8 cellular contexts compared by ENCODE assay signal in genomic region chr1:65525297-65526048, GRCh38.
DNase-seq lines count a peak whose midpoint lies in the region; ATAC-seq and TF ChIP-seq lines count a peak whose summit lies in the region.

No MANE protein-coding gene starts in this region.

- no peaks in the 10 kb centered on the region for H3K36me3 Mint-ChIP-seq in nephron progenitor cell (ENCODE audit: low read depth)

- TF ChIP-seq CTCF in A673 (conservative IDR thresholded peaks at IDR 0.05; ENCODE audit: low read depth, low read length), result no peak
- TF ChIP-seq CTCF in esophagus muscularis mucosa (IDR thresholded peaks at IDR 0.05), result no peak
- TF ChIP-seq CTCF in nephron progenitor cell (IDR thresholded peaks at IDR 0.05), result no peak
- TF ChIP-seq CTCF in MM.1S (IDR thresholded peaks at IDR 0.05; ENCODE audit: low read length), result no peak

- no peak overlapping the region for H3K4me2 ChIP-seq in MM.1S (ENCODE audit: low read depth, low read length)

- H3K27me3 Mint-ChIP-seq in nephron progenitor cell (ENCODE audit: low read depth, poor library complexity), result peaks cover 58% of the 10 kb centered on the region

- no peaks in the 10 kb centered on the region for H3F3A ChIP-seq in MM.1S (ENCODE audit: insufficient read depth, low read length)

- H3K27ac Mint-ChIP-seq in nephron progenitor cell, result no peak overlapping the region

- no peak overlapping the region for H2AFZ ChIP-seq in MM.1S (ENCODE audit: low read length)

- no TSS peak for BruUV-seq in A673 (replicated peaks; lab: Mats Ljungman, UMichigan)

- no peaks in the 10 kb centered on the region for H3K4me1 ChIP-seq in A673 (ENCODE audit: insufficient read depth, low read length, poor library complexity, severe bottlenecking)
- peaks cover 5% of the 10 kb centered on the region; the same call in 1 of the 2 replicates for H3K4me1 ChIP-seq in HUES48 (ENCODE audit: control insufficient read depth, insufficient read depth, low read length)
- peaks cover 6 to 19% (median 16%) of the 10 kb centered on the region in 4 donors for H3K4me1 ChIP-seq in esophagus muscularis mucosa
- no peaks in the 10 kb centered on the region for H3K4me1 ChIP-seq in MM.1S (ENCODE audit: low read length)
- H3K4me1 ChIP-seq in effector memory CD4-positive, alpha-beta T cell (ENCODE audit: control insufficient read depth, insufficient read depth, low read length, poor library complexity, severe bottlenecking), result no peaks in the 10 kb centered on the region

- H3K4me1 Mint-ChIP-seq in nephron progenitor cell, result no peaks in the 10 kb centered on the region

- H3K36me3 ChIP-seq in A673 (ENCODE audit: insufficient read depth, low read length, poor library complexity, severe bottlenecking), result no peaks in the 10 kb centered on the region
- H3K36me3 ChIP-seq in HUES48 (ENCODE audit: control insufficient read depth, insufficient read depth, low read length), result no peaks in the 10 kb centered on the region
- no peaks in the 10 kb centered on the region for H3K36me3 ChIP-seq in esophagus muscularis mucosa
- H3K36me3 ChIP-seq in MM.1S (replicated peaks; ENCODE audit: insufficient read depth, low read length), result no peaks in the 10 kb centered on the region
- H3K36me3 ChIP-seq in effector memory CD4-positive, alpha-beta T cell (ENCODE audit: control insufficient read depth, insufficient read depth, low read length), result no peaks in the 10 kb centered on the region

- H3K27me3 ChIP-seq in A673 (replicated peaks; ENCODE audit: insufficient read depth, low read depth, low read length, poor library complexity) (peaks cover 59% of the 10 kb centered on the region), HUES48 (ENCODE audit: control insufficient read depth, insufficient read depth, low read length) (peaks cover 42% of the 10 kb centered on the region), esophagus muscularis mucosa (peaks cover 0 to 39% (median 15%) of the 10 kb centered on the region in 4 donors), MM.1S (replicated peaks; ENCODE audit: insufficient read depth, low read length) (no peaks in the 10 kb centered on the region)
- H3K27me3 ChIP-seq in effector memory CD4-positive, alpha-beta T cell (replicated peaks; ENCODE audit: control insufficient read depth, insufficient read depth, low read length, poor library complexity, severe bottlenecking), result peaks cover 11% of the 10 kb centered on the region

- CTCF ChIA-PET in A673 (lab: Charles Lee), result no interaction called here

- no peaks in the 10 kb centered on the region for H3K79me2 ChIP-seq in MM.1S (ENCODE audit: low read length)

- H3K9me3 ChIP-seq in A673 (ENCODE audit: low read depth, low read length, poor library complexity, severe bottlenecking) (no peaks in the 10 kb centered on the region), HUES48 (ENCODE audit: control insufficient read depth, insufficient read depth, low read length) (no peaks in the 10 kb centered on the region), esophagus muscularis mucosa (no peaks in the 10 kb centered on the region), MM.1S (replicated peaks; ENCODE audit: insufficient read depth, low read length) (no peaks in the 10 kb centered on the region)
- H3K9me3 ChIP-seq in effector memory CD4-positive, alpha-beta T cell (ENCODE audit: control insufficient read depth, low read length), result no peaks in the 10 kb centered on the region

- TF ChIP-seq POLR2A in esophagus muscularis mucosa (IDR thresholded peaks at IDR 0.05; ENCODE audit: low read depth), result no peak

- DNase-seq in A673 (ENCODE audit: low spot score), result no peak
- DNase-seq in esophagus muscularis mucosa (ENCODE audit: extremely low spot score), result no peak
- DNase-seq in nephron progenitor cell, result peak; percentile 61
- DNase-seq in MM.1S, result no peak
- no peak for DNase-seq in stimulated activated CD4-positive, alpha-beta T cell treated with anti-CD3 and anti-CD28 coated beads, Interleukin-2, amount 100 ng/mL, for 48 hours
- DNase-seq in effector memory CD4-positive, alpha-beta T cell, result no peak

- intact Hi-C loops in A673 (cut with micrococcal nuclease; ENCODE audit: unreplicated experiment) (no loop called here), esophagus muscularis mucosa (cut with DNase I) (no loop called here)

- under 1% methylated on average over 26 of the region's 86 CpGs for WGBS in esophagus muscularis mucosa

- H3K4me3 Mint-ChIP-seq in nephron progenitor cell, result peak overlapping the region; percentile 79

- H3K27ac ChIP-seq in A673 (ENCODE audit: low read depth, low read length, poor library complexity, severe bottlenecking) (no peak overlapping the region), HUES48 (ENCODE audit: low read depth, low read length) (no peak overlapping the region), esophagus muscularis mucosa (replicated peaks in 1 of 4) (peak overlapping the region; percentile 51 to 76 (median 68)), MM.1S (ENCODE audit: low read length) (no peak overlapping the region)
- H3K27ac ChIP-seq in effector memory CD4-positive, alpha-beta T cell (ENCODE audit: insufficient read depth, low read length, poor library complexity, severe bottlenecking), result no peak overlapping the region

- TF ChIP-seq EP300 in esophagus muscularis mucosa (IDR thresholded peaks at IDR 0.05), result no peak

- H3K9ac ChIP-seq in HUES48 (ENCODE audit: low read depth, low read length) (no peak overlapping the region), MM.1S (ENCODE audit: low read length) (no peak overlapping the region)

- H3K9me2 ChIP-seq in MM.1S (replicated peaks; ENCODE audit: insufficient read depth, low read length), result no peaks in the 10 kb centered on the region

- peaks cover 5% of the 10 kb centered on the region for H3K9me3 Mint-ChIP-seq in nephron progenitor cell

- no peaks in the 10 kb centered on the region for H4K20me1 ChIP-seq in MM.1S (ENCODE audit: insufficient read depth, low read length)

- POLR2A ChIA-PET in A673 (lab: Charles Lee; ENCODE audit: low non-redundant PET), result interaction anchor here (0.5 kb wide), 1 partner anchor 16 kb away, joined by 5 read pairs; no protein-coding TSS in a partner anchor

- no peak for ATAC-seq in HG02870 (IDR thresholded peaks at IDR 0.05; ENCODE audit: unreplicated experiment)

- peak overlapping the region; percentile 32 for H3K4me3 ChIP-seq in A673 (ENCODE audit: low read depth, low read length, poor library complexity, severe bottlenecking)
- peak overlapping the region; percentile 65 for H3K4me3 ChIP-seq in HUES48 (ENCODE audit: low read depth, low read length)
- H3K4me3 ChIP-seq in esophagus muscularis mucosa, result peak overlapping the region; percentile 58 to 64 (median 60)
- H3K4me3 ChIP-seq in MM.1S (ENCODE audit: low read length), result no peak overlapping the region
- no peak overlapping the region for H3K4me3 ChIP-seq in effector memory CD4-positive, alpha-beta T cell (ENCODE audit: insufficient read depth, low read depth, low read length, poor library complexity, severe bottlenecking)

Comparison
In these comparisons a context has a peak if more than half of its experiments do, and no peak if none do; other contexts are left out.
1. H3K27ac ChIP-seq: peak in esophagus muscularis mucosa (4 of 4); none in A673 (single experiment), HUES48 (single experiment), MM.1S (single experiment) and effector memory CD4-positive, alpha-beta T cell (single experiment).
2. H3K4me3 ChIP-seq: peak in A673 (single experiment), HUES48 (single experiment) and esophagus muscularis mucosa (4 of 4); none in MM.1S (single experiment) and effector memory CD4-positive, alpha-beta T cell (single experiment).